8 cellular contexts compared by ENCODE assay signal in the genomic region with DNA sequence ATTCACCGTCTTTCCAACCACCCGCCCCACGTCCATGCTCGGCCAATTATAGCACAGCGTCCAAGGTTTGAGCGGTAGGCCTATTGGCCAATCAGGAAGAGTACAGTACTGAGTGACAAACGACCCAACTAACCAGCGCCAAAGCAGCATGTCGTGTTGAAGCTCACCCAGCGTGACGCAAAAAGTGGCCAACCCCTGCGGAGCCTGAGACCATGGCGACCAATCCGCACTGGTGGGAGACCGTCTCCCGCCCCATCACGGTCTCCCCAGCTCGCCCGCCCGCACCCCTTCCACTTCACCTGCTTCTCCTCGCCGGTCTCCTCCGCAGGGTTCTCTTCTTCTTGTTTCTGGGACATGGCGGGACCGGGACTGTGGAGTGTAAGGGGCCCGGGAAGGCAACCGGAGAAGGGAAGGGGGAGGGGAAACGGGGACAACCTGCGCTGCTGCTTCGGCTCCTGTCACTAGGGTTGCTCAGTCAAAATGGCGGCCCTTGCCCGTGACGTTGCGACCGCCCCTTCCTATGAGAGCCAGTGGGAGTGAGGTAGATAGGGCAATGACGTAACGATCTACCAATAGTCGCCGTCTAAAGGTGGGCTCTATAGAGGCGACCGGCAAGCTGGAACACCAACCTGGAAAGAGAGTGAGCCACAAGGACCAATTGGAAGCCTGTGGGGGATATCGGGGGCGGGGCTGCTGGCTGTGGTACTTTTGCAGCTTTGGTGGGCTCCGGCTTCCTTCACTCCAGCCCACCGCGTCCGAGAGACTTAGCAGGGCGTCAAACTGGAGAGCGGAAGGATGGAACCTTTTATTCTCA. TPM values are rescaled to one million over a fixed set of nuclear protein-coding genes. Genes with fewer than 3 reads are reported as not detected.
DNase-seq lines count a peak whose midpoint lies in the region; ATAC-seq and TF ChIP-seq lines count a peak whose summit lies in the region.

A gene with protein sequence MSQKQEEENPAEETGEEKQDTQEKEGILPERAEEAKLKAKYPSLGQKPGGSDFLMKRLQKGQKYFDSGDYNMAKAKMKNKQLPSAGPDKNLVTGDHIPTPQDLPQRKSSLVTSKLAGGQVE (minus strand): TSS at position 498 of the 814 bp plus-strand sequence. CDS start 142 bp downstream, at position 356.

- peaks cover 1% of the 10 kb centered on the region for H3K36me3 Mint-ChIP-seq in Calu3 (ENCODE audit: insufficient read depth, unreplicated experiment)
- H3K36me3 Mint-ChIP-seq in activated CD8-positive, alpha-beta memory T cell treated with anti-CD3 and anti-CD28 coated beads, Interleukin-2, amount 10 ng/mL, durations not matched to agents 7 days and 5 days: peaks cover 31% of the 10 kb centered on the region
- peaks cover 28% of the 10 kb centered on the region for H3K36me3 Mint-ChIP-seq in endodermal cell (ENCODE audit: low read depth)

- ATAC-seq in GM21423 (IDR thresholded peaks at IDR 0.05; ENCODE audit: unreplicated experiment): peak; percentile 91
- ATAC-seq in activated CD8-positive, alpha-beta memory T cell treated with anti-CD3 and anti-CD28 coated beads, Interleukin-2, amount 10 ng/mL, durations not matched to agents 7 days and 5 days: peak; percentile 90

- H3K36me3 ChIP-seq in HUES48 (ENCODE audit: control insufficient read depth, insufficient read depth, low read length) (peaks cover 38% of the 10 kb centered on the region), NT2/D1 (ENCODE audit: insufficient read depth, insufficient read length, low read length) (peaks cover 47% of the 10 kb centered on the region), endodermal cell (ENCODE audit: control insufficient read depth, insufficient read depth, low read length) (peaks cover 31% of the 10 kb centered on the region), mesenchymal stem cell (ENCODE audit: control insufficient read depth in 1 of 2, insufficient read depth in 2 of 2, low read depth in 1 of 2, low read length in 2 of 2) (peaks cover 10 to 33% of the 10 kb centered on the region in 2 experiments)

- H3K27me3 ChIP-seq in HUES48 (ENCODE audit: control insufficient read depth, insufficient read depth, low read length): no peaks in the 10 kb centered on the region
- H3K27me3 ChIP-seq in NT2/D1 (ENCODE audit: insufficient read depth, insufficient read length): no peaks in the 10 kb centered on the region
- no peaks in the 10 kb centered on the region for H3K27me3 ChIP-seq in endodermal cell (ENCODE audit: control insufficient read depth, insufficient read depth, low read length, poor library complexity, severe bottlenecking)
- no peaks in the 10 kb centered on the region for H3K27me3 ChIP-seq in mesenchymal stem cell (ENCODE audit: control insufficient read depth in 1 of 2, insufficient read depth in 1 of 2, low read length in 2 of 2)

- H2BK15ac ChIP-seq in mesenchymal stem cell (ENCODE audit: low read depth, poor library complexity, severe bottlenecking): peak within 1 kb of the TSS; percentile 95

- no TSS peak for BruUV-seq in Calu3 (replicated peaks; lab: Mats Ljungman, UMichigan)

- H3K23ac ChIP-seq in mesenchymal stem cell (ENCODE audit: low read length in 2 of 2): no peak within 1 kb of the TSS

- H2BK120ac ChIP-seq in mesenchymal stem cell (ENCODE audit: low read depth, low read length): peak within 1 kb of the TSS; percentile 73

- H4K8ac ChIP-seq in mesenchymal stem cell (ENCODE audit: low read length): peak within 1 kb of the TSS; percentile 87

- 0 to 1% methylated on average over 22 to 46 of the region's 49 CpGs for WGBS in endodermal cell (ENCODE audit: insufficient coverage in 1 of 2, insufficient read length in 1 of 2), 2 experiments
- 1% methylated on average over 40 of the region's 49 CpGs for WGBS in mesenchymal stem cell

- H3K27ac ChIP-seq in HUES48 (ENCODE audit: low read depth, low read length) (peak within 1 kb of the TSS; percentile 95), endodermal cell (ENCODE audit: low read depth, low read length) (peak within 1 kb of the TSS; percentile 98), mesenchymal stem cell (ENCODE audit: low read length, poor library complexity, severe bottlenecking) (peak within 1 kb of the TSS; percentile 98)

- TF ChIP-seq CTCF in Calu3 (IDR thresholded peaks at IDR 0.05; ENCODE audit: unreplicated experiment): no peak
- no peak for TF ChIP-seq CTCF in endodermal cell (conservative IDR thresholded peaks at IDR 0.05)

- peak within 1 kb of the TSS; percentile 39 for H2AK5ac ChIP-seq in mesenchymal stem cell (ENCODE audit: low read length, severe bottlenecking)

- peak; percentile 98 for DNase-seq in Calu3
- peak; percentile 100 for DNase-seq in NT2/D1 (ENCODE audit: low read depth, low spot score)
- DNase-seq in activated CD8-positive, alpha-beta memory T cell treated with anti-CD3 and anti-CD28 coated beads, Interleukin-2, amount 10 ng/mL, durations not matched to agents 7 days and 5 days: peak; percentile 99
- peak; percentile 99 for DNase-seq in endodermal cell
- DNase-seq in mesenchymal stem cell: peak; percentile 100
- DNase-seq in stimulated activated CD8-positive, alpha-beta memory T cell treated with anti-CD3 and anti-CD28 coated beads, Interleukin-12 subunit alpha, Interleukin-12 subunit beta, amount 100 ng/mL, for 4 hours (ENCODE audit: low read depth): peak; percentile 90

- peaks cover 26% of the 10 kb centered on the region for H3K4me1 ChIP-seq in HUES48 (ENCODE audit: control insufficient read depth, insufficient read depth, low read length)
- no peaks in the 10 kb centered on the region for H3K4me1 ChIP-seq in NT2/D1 (ENCODE audit: insufficient read depth, insufficient read length)
- peaks cover 18% of the 10 kb centered on the region for H3K4me1 ChIP-seq in endodermal cell (ENCODE audit: control insufficient read depth, insufficient read depth, low read length)
- peaks cover 6% of the 10 kb centered on the region for H3K4me1 ChIP-seq in mesenchymal stem cell (ENCODE audit: control insufficient read depth, insufficient read depth, low read depth, low read length)

- no peak within 1 kb of the TSS for H3K4ac ChIP-seq in mesenchymal stem cell (ENCODE audit: low read depth in 1 of 2, low read length in 2 of 2)

- H3K9me3 ChIP-seq in HUES48 (ENCODE audit: control insufficient read depth, insufficient read depth, low read length) (no peaks in the 10 kb centered on the region), NT2/D1 (ENCODE audit: insufficient read depth, low read length) (no peaks in the 10 kb centered on the region), endodermal cell (ENCODE audit: control insufficient read depth, low read length) (no peaks in the 10 kb centered on the region), mesenchymal stem cell (ENCODE audit: control insufficient read depth, low read length) (no peaks in the 10 kb centered on the region)

- peaks cover 17% of the 10 kb centered on the region for H3K79me1 ChIP-seq in mesenchymal stem cell (replicated peaks; ENCODE audit: low read length, poor library complexity, severe bottlenecking)

- H3K14ac ChIP-seq in mesenchymal stem cell (ENCODE audit: low read length in 2 of 2): no peak within 1 kb of the TSS

- peak within 1 kb of the TSS; percentile 86 for H2AFZ ChIP-seq in mesenchymal stem cell (ENCODE audit: low read depth, low read length)

- no peak within 1 kb of the TSS for H3K27ac Mint-ChIP-seq in Calu3 (ENCODE audit: unreplicated experiment)
- no peak within 1 kb of the TSS for H3K27ac Mint-ChIP-seq in activated CD8-positive, alpha-beta memory T cell treated with anti-CD3 and anti-CD28 coated beads, Interleukin-2, amount 10 ng/mL, durations not matched to agents 7 days and 5 days
- H3K27ac Mint-ChIP-seq in endodermal cell: no peak within 1 kb of the TSS

- H3K4me1 Mint-ChIP-seq in Calu3 (ENCODE audit: low read depth, unreplicated experiment): peaks cover 23% of the 10 kb centered on the region
- peaks cover 41% of the 10 kb centered on the region for H3K4me1 Mint-ChIP-seq in activated CD8-positive, alpha-beta memory T cell treated with anti-CD3 and anti-CD28 coated beads, Interleukin-2, amount 10 ng/mL, durations not matched to agents 7 days and 5 days
- peaks cover 62% of the 10 kb centered on the region for H3K4me1 Mint-ChIP-seq in endodermal cell

- peak within 1 kb of the TSS; percentile 91 for H3K4me2 ChIP-seq in mesenchymal stem cell (ENCODE audit: low read length, poor library complexity, severe bottlenecking)

- H4K91ac ChIP-seq in mesenchymal stem cell (ENCODE audit: low read length): peak within 1 kb of the TSS; percentile 34

- H3K4me3 ChIP-seq in HUES48 (ENCODE audit: low read depth, low read length) (peak within 1 kb of the TSS; percentile 92), NT2/D1 (ENCODE audit: insufficient read length, low read depth) (peak within 1 kb of the TSS; percentile 70), endodermal cell (ENCODE audit: low read length) (peak within 1 kb of the TSS; percentile 99), mesenchymal stem cell (ENCODE audit: insufficient read depth in 1 of 2, low read depth in 1 of 2, low read length in 2 of 2) (peak within 1 kb of the TSS; percentile 80 to 94)

- H3K18ac ChIP-seq in mesenchymal stem cell (ENCODE audit: low read depth in 1 of 2, low read length in 2 of 2): peak within 1 kb of the TSS; percentile 64 to 89

- peak within 1 kb of the TSS; percentile 86 for H3K9ac ChIP-seq in HUES48 (ENCODE audit: low read depth, low read length)
- peak within 1 kb of the TSS; percentile 94 for H3K9ac ChIP-seq in NT2/D1 (ENCODE audit: insufficient read length, low read depth)
- H3K9ac ChIP-seq in endodermal cell (ENCODE audit: extremely low read depth, low read length, poor library complexity, severe bottlenecking): peak within 1 kb of the TSS; percentile 94
- H3K9ac ChIP-seq in mesenchymal stem cell (ENCODE audit: low read length): peak within 1 kb of the TSS; percentile 93

- H3K9me3 Mint-ChIP-seq in Calu3 (ENCODE audit: low read depth, unreplicated experiment) (no peaks in the 10 kb centered on the region), endodermal cell (no peaks in the 10 kb centered on the region)
- H3K9me3 Mint-ChIP-seq in activated CD8-positive, alpha-beta memory T cell treated with anti-CD3 and anti-CD28 coated beads, Interleukin-2, amount 10 ng/mL, durations not matched to agents 7 days and 5 days (ENCODE audit: low read depth): no peaks in the 10 kb centered on the region

- H2BK12ac ChIP-seq in mesenchymal stem cell (ENCODE audit: low read length in 2 of 2): no peak within 1 kb of the TSS

- intact Hi-C loops in Calu3 (cut with micrococcal nuclease; ENCODE audit: unreplicated experiment): loop anchor here (5.0 to 10.0 kb wide), 2 partner anchors 38 to 65 kb away; partner anchors contain the start of gene GOLPH3L

- H3K4me3 Mint-ChIP-seq in Calu3 (ENCODE audit: low read depth, unreplicated experiment): no peak within 1 kb of the TSS
- H3K4me3 Mint-ChIP-seq in activated CD8-positive, alpha-beta memory T cell treated with anti-CD3 and anti-CD28 coated beads, Interleukin-2, amount 10 ng/mL, durations not matched to agents 7 days and 5 days: no peak within 1 kb of the TSS
- H3K4me3 Mint-ChIP-seq in endodermal cell: no peak within 1 kb of the TSS

- CTCF ChIA-PET in Calu3 (lab: Charles Lee): interaction anchor here (0.7 to 3.4 kb wide), 13 partner anchors 9 to 184 kb away, joined by 3 to 14 read pairs (median 4); partner anchors contain the start of genes GOLPH3L and MCL1
- CTCF ChIA-PET in activated CD8-positive, alpha-beta memory T cell treated with anti-CD3 and anti-CD28 coated beads, Interleukin-2, amount 10 ng/mL, durations not matched to agents 7 days and 5 days (lab: Charles Lee): interaction anchor here (0.8 to 4.0 kb wide), 11 partner anchors 10 to 350 kb away, joined by 3 to 52 read pairs (median 3); partner anchors contain the start of genes GOLPH3L and MCL1

- H3K27me3 Mint-ChIP-seq in Calu3 (ENCODE audit: unreplicated experiment): no peaks in the 10 kb centered on the region
- H3K27me3 Mint-ChIP-seq in activated CD8-positive, alpha-beta memory T cell treated with anti-CD3 and anti-CD28 coated beads, Interleukin-2, amount 10 ng/mL, durations not matched to agents 7 days and 5 days: no peaks in the 10 kb centered on the region
- H3K27me3 Mint-ChIP-seq in endodermal cell (ENCODE audit: insufficient read depth): no peaks in the 10 kb centered on the region

- H2BK5ac ChIP-seq in mesenchymal stem cell (ENCODE audit: low read depth, low read length, poor library complexity, severe bottlenecking): peak within 1 kb of the TSS; percentile 50

RNA-seq across cellular contexts. Expression of the gene that starts here (rescaled TPM):
- 253 and 276 TPM in 2 replicates for total RNA-seq in Calu3 (2022)
- 100 to 1,000 TPM; 202 to 252 TPM for total RNA-seq in activated CD8-positive, alpha-beta memory T cell treated with anti-CD3 and anti-CD28 coated beads, Interleukin-2, amount 10 ng/mL, durations not matched to agents 7 days and 5 days
- 100 to 1,000 TPM; 266 to 364 TPM for total RNA-seq in endodermal cell
- polyA plus RNA-seq in endodermal cell (2013, experiment 1 of 2): 140 TPM
- polyA plus RNA-seq in endodermal cell (2013, experiment 2 of 2): 146 TPM
- 71.3 TPM for polyA plus RNA-seq in mesenchymal stem cell (2013, experiment 1 of 2)
- polyA plus RNA-seq in mesenchymal stem cell (2013, experiment 2 of 2): 71.6 TPM

Comparison
In these comparisons a context has a peak if more than half of its experiments do, and no peak if none do; other contexts are left out.
1. Peak in every context shown above with its lines: DNase-seq, ATAC-seq, H3K4me3 ChIP-seq and H3K27ac ChIP-seq.